In the genomic region with DNA sequence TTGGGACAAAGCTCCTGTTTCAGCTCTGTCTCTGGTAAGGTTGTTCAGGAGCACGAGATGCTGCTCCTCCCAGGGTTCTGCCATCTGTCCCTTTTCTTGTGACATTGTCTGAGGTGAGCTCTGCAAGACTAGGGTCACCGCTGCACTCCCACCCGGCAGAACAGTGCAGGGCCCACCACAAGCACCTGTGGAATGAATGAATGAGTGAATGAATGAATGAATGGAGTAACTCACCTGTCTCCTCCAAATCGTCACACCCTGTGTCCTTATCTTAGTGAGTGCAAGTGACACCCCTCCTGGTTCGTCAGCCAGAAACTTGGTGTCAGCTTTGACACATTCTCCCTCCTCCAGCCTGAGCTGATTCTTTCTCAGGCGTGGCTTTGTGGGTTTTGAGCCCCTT, we compare ENCODE assay signal across 12 cellular contexts.
DNase-seq lines count a peak whose midpoint lies in the region; ATAC-seq, FAIRE-seq and TF ChIP-seq lines count a peak whose summit lies in the region.
"Had no signal": no experiment of that assay in that cellular context is flagged by ENCODE, and none has a peak within 500 bp of the region (broad histone marks: within the 10 kb centered on the region; RNA-seq: fewer than 3 reads in every experiment).

No MANE protein-coding gene starts in this region.

- H3K36me3 ChIP-seq in left ventricle myocardium inferior, result no peaks in the 10 kb centered on the region
- no peaks in the 10 kb centered on the region for H3K36me3 ChIP-seq in K562 (ENCODE audit: control insufficient read depth, insufficient read depth, low read length)
- no peaks in the 10 kb centered on the region for H3K36me3 ChIP-seq in mucosa of descending colon (ENCODE audit: low read depth)
- H3K36me3 ChIP-seq: HAP-1, neutrophil had no signal

- POLR2A ChIA-PET in K562 (lab: Yijun Ruan, JAX), result interaction anchor here (0.6 to 1.7 kb wide), 5 partner anchors 16 to 460 kb away, joined by 3 to 5 read pairs (median 3); no protein-coding TSS in a partner anchor

- TF ChIP-seq CTCF in left ventricle myocardium inferior (IDR thresholded peaks at IDR 0.05; ENCODE audit: borderline replicate concordance) (no peak), K562 (IDR thresholded peaks at IDR 0.05 in 2 of 3, conservative IDR thresholded peaks at IDR 0.05 in 1 of 3; ENCODE audit: insufficient read depth in 2 of 3, low read depth in 1 of 3, low read length in 3 of 3) (no peak), mucosa of descending colon (IDR thresholded peaks at IDR 0.05) (no peak)

- no peak overlapping the region for H3K27ac ChIP-seq in left ventricle myocardium inferior (replicated peaks)
- H3K27ac ChIP-seq in right cardiac atrium (ENCODE audit: low read length), result no peak overlapping the region
- no peak overlapping the region for H3K27ac ChIP-seq in K562 (ENCODE audit: extremely low read depth, low read depth, low read length)
- H3K27ac ChIP-seq: neutrophil had no signal

- peak overlapping the region; percentile 94 for H2AFZ ChIP-seq in K562 (ENCODE audit: low read depth, low read length)

- TF ChIP-seq RAD21 in K562 (CRISPR knock-in tag; conservative IDR thresholded peaks at IDR 0.05 in 1 of 2, IDR thresholded peaks at IDR 0.05 in 1 of 2), result no peak

- TF ChIP-seq POLR2A in K562 (conservative IDR thresholded peaks at IDR 0.05), result no peak

- H3K9me1 ChIP-seq in K562 (ENCODE audit: control insufficient read depth, insufficient read depth, low read length), result no peaks in the 10 kb centered on the region

- no peaks in the 10 kb centered on the region for H4K20me1 ChIP-seq in K562 (replicated peaks; ENCODE audit: control insufficient read depth, insufficient read depth, low read length)

- peak; percentile 49 for FAIRE-seq in K562 (lab: Jason Lieb, UNC)

- intact Hi-C loops in left ventricle myocardium inferior (cut with micrococcal nuclease) (no loop called here), right cardiac atrium (cut with DNase I) (loop anchor here in 1 of 4 donors (5.0 kb wide), 1 partner anchor 67 kb away; no protein-coding TSS in a partner anchor), K562 (cut with micrococcal nuclease) (no loop called here), mucosa of descending colon (cut with DNase I, micrococcal nuclease) (loop anchor here in 1 of 2 donors (10.0 kb wide), 1 partner anchor 65 kb away; no protein-coding TSS in a partner anchor)

- no peak for DNase-seq in left ventricle myocardium inferior
- DNase-seq in right cardiac atrium, result no peak
- DNase-seq in K562 (ENCODE audit: extremely low read depth in 1 of 4, low spot score in 3 of 4), result peak in 2 of 4 experiments; percentile 20 to 22
- no peak for DNase-seq in mucosa of descending colon
- no peak for DNase-seq in CD1c-positive myeloid dendritic cell (ENCODE audit: extremely low spot score)
- DNase-seq: effector memory CD4-positive, alpha-beta T cell; NCI-H2227 treated with DMSO at 0.1 percent for 48 hours had no signal

- peak overlapping the region; percentile 55; the same call in 1 of the 2 replicates for H3K4me2 ChIP-seq in K562 (ENCODE audit: insufficient read depth, low read length)

- TF ChIP-seq EP300 in K562 (IDR thresholded peaks at IDR 0.05; ENCODE audit: low read length), result no peak

- BruUV-seq in K562 (replicated peaks; lab: Mats Ljungman, UMichigan), result no TSS peak

- H3K27me3 ChIP-seq in left ventricle myocardium inferior (ENCODE audit: low read depth) (peaks cover 69% of the 10 kb centered on the region), right cardiac atrium (ENCODE audit: control insufficient read depth, insufficient read depth) (peaks cover 2% of the 10 kb centered on the region), K562 (ENCODE audit: control insufficient read depth in 2 of 2, insufficient read depth in 2 of 2, low read length in 2 of 2) (no peaks in the 10 kb centered on the region)

- in situ Hi-C loops in K562 (cut with MboI), result no loop called here

- ATAC-seq in right cardiac atrium, result no peak
- peak; percentile 19; the same call in 2 of the 3 replicates for ATAC-seq in K562
- peak; percentile 14 for ATAC-seq in mucosa of descending colon
- no peak for ATAC-seq in GM21367 (IDR thresholded peaks at IDR 0.05; ENCODE audit: unreplicated experiment)
- no peak for ATAC-seq in GM19328 (IDR thresholded peaks at IDR 0.05; ENCODE audit: unreplicated experiment)
- no peak for ATAC-seq in GM18520 (IDR thresholded peaks at IDR 0.05; ENCODE audit: unreplicated experiment)

- no peaks in the 10 kb centered on the region for H3K79me2 ChIP-seq in K562 (ENCODE audit: control insufficient read depth, insufficient read depth, low read length)

- no peaks in the 10 kb centered on the region for H3K9me3 ChIP-seq in left ventricle myocardium inferior (replicated peaks)
- no peaks in the 10 kb centered on the region for H3K9me3 ChIP-seq in right cardiac atrium (ENCODE audit: control insufficient read depth, low read length)
- no peaks in the 10 kb centered on the region for H3K9me3 ChIP-seq in K562 (replicated peaks; ENCODE audit: control insufficient read depth, insufficient read depth, low read depth, low read length)
- H3K9me3 ChIP-seq in mucosa of descending colon, result no peaks in the 10 kb centered on the region
- H3K9me3 ChIP-seq: HAP-1, neutrophil had no signal

- H3K9ac ChIP-seq in K562 (ENCODE audit: insufficient read depth in 1 of 2, low read depth in 2 of 2, low read length in 2 of 2), result peak overlapping the region; percentile 0 to 88; a peak in 2 of 4 replicates

- H3K4me3 ChIP-seq in left ventricle myocardium inferior (peak overlapping the region; percentile 56), right cardiac atrium (ENCODE audit: low read length) (no peak overlapping the region), K562 (no peak overlapping the region), mucosa of descending colon (no peak overlapping the region)
- H3K4me3 ChIP-seq: HAP-1 had no signal

- CTCF ChIA-PET in K562 (lab: Yijun Ruan, JAX; ENCODE audit: low intra/inter-chr PET ratio), result interaction anchor here (3.7 kb wide), 1 partner anchor 67 kb away, joined by 27 read pairs; no protein-coding TSS in a partner anchor

- H3K4me1 ChIP-seq in left ventricle myocardium inferior (peaks cover 14% of the 10 kb centered on the region), right cardiac atrium (ENCODE audit: control insufficient read depth, insufficient read depth, low read length) (no peaks in the 10 kb centered on the region), K562 (replicated peaks in 1 of 2; ENCODE audit: control insufficient read depth in 2 of 2, insufficient read depth in 2 of 2, low read length in 2 of 2) (peaks cover 13 to 19% of the 10 kb centered on the region in 2 experiments; a peak in 4 of 5 replicates), mucosa of descending colon (ENCODE audit: low read depth) (peaks cover 12% of the 10 kb centered on the region)

- 42% methylated on average over 6 of the region's 6 CpGs for WGBS in right cardiac atrium
- 29% methylated on average over 6 of the region's 6 CpGs for WGBS in K562 (ENCODE audit: insufficient coverage, low coverage, missing lambda C conversion rate)

TF ChIP-seq in K562, 482 proteins besides CTCF, POLR2A, EP300 and RAD21:
- no peak for TF ChIP-seq ZNF551 (CRISPR knock-in tag; IDR thresholded peaks at IDR 0.05)
- TF ChIP-seq ZEB2 (IDR thresholded peaks at IDR 0.05), result no peak
- peak; percentile 96 for TF ChIP-seq ZNF24 (IDR thresholded peaks at IDR 0.05)
- no peak for TF ChIP-seq L3MBTL2 (IDR thresholded peaks at IDR 0.05)

Comparison
In these comparisons a context has a peak if more than half of its experiments do, and no peak if none do; other contexts are left out.
1. ATAC-seq: peak in K562 (single experiment) and mucosa of descending colon (single experiment); none in right cardiac atrium (0 of 2), GM21367 (single experiment), GM19328 (single experiment) and GM18520 (single experiment).